In the genomic region with DNA sequence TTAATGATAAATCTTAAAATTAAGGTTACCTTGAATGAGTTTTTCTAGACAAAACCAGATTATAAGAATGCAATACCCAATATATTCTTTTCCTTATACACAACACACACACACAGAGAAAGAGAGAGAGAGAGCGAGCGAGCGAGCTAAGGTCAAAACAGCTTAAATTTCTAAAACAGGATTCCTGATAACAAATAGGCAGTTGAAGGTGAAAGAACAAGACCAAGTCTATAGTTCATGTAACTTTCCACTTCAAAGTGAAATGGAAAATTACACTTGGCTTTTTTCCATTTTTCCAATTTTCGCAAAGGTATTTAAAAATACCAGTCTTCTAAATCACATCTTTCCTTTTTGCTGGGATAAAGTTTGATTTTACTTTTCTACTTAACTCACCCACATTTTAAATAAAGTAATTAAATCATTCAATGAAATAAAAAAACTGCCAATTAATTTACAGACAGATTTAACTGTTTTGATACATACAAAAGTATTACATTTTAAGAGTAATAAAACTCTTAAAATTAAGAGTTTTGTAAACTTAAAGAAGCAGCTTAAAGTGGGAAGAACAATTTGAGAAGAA, we compare ENCODE assay signal across 1 cellular context.
TF ChIP-seq lines count a peak whose summit lies in the region.

No MANE protein-coding gene starts in this region.

TF ChIP-seq in HepG2, 621 proteins besides CTCF, POLR2A, EP300 and RAD21 (continued from another document and continues in another):
- TF ChIP-seq ZBTB40 (IDR thresholded peaks at IDR 0.05) (no peak), ZBTB40 (CRISPR knock-in tag; IDR thresholded peaks at IDR 0.05) (no peak), CEBPZ (IDR thresholded peaks at IDR 0.05; ENCODE audit: low read length) (no peak), LCORL (IDR thresholded peaks at IDR 0.05) (peak; percentile 96), LCORL (CRISPR knock-in tag; IDR thresholded peaks at IDR 0.05) (peak; percentile 73; the same call in 1 of the 2 replicates), ZNF652 (CRISPR knock-in tag; IDR thresholded peaks at IDR 0.05; ENCODE audit: borderline replicate concordance, low read depth) (peak; percentile 68; the same call in 1 of the 2 replicates), FOXK2 (IDR thresholded peaks at IDR 0.05) (peak; percentile 70; the same call in 1 of the 2 replicates), KLF11 (CRISPR knock-in tag; IDR thresholded peaks at IDR 0.05) (peak; percentile 70), ZNF274 (CRISPR knock-in tag; IDR thresholded peaks at IDR 0.05) (no peak), ZNF232 (CRISPR knock-in tag; IDR thresholded peaks at IDR 0.05; ENCODE audit: borderline replicate concordance) (no peak), POGZ (CRISPR knock-in tag; IDR thresholded peaks at IDR 0.05) (peak; percentile 88), ZMYM2 (CRISPR knock-in tag; IDR thresholded peaks at IDR 0.05) (peak; percentile 64; the same call in 1 of the 2 replicates), KDM6A (CRISPR knock-in tag; IDR thresholded peaks at IDR 0.05; ENCODE audit: low read depth) (peak; percentile 90), YEATS2 (CRISPR knock-in tag; IDR thresholded peaks at IDR 0.05; ENCODE audit: borderline replicate concordance) (peak; percentile 64; the same call in 1 of the 2 replicates), PLRG1 (conservative IDR thresholded peaks at IDR 0.05) (no peak), YEATS4 (CRISPR knock-in tag; IDR thresholded peaks at IDR 0.05; ENCODE audit: borderline replicate concordance) (0 out of 2 replicates have a peak, but pooled peaks have one; percentile 54), SOX6 (IDR thresholded peaks at IDR 0.05) (no peak), SOX6 (CRISPR knock-in tag; IDR thresholded peaks at IDR 0.05) (peak; percentile 89), ZMYM4 (CRISPR knock-in tag; IDR thresholded peaks at IDR 0.05) (peak; percentile 58; the same call in 1 of the 2 replicates), TFE3 (CRISPR knock-in tag; IDR thresholded peaks at IDR 0.05) (peak; percentile 69), PITX1 (CRISPR knock-in tag; IDR thresholded peaks at IDR 0.05) (peak; percentile 83), ELF1 (CRISPR knock-in tag; IDR thresholded peaks at IDR 0.05) (peak; percentile 41; the same call in 1 of the 2 replicates), MED13 (CRISPR knock-in tag; IDR thresholded peaks at IDR 0.05) (peak; percentile 94), SOX13 (IDR thresholded peaks at IDR 0.05) (peak; percentile 62; the same call in 1 of the 2 replicates), SOX13 (CRISPR knock-in tag; conservative IDR thresholded peaks at IDR 0.05 in 1 of 2, IDR thresholded peaks at IDR 0.05 in 1 of 2) (peak in 1 of 2 experiments; percentile 95; a peak in 2 of 4 replicates), DRAP1 (CRISPR knock-in tag; IDR thresholded peaks at IDR 0.05) (peak; percentile 60), ZSCAN22 (CRISPR knock-in tag; IDR thresholded peaks at IDR 0.05) (no peak), ZNF772 (CRISPR knock-in tag; IDR thresholded peaks at IDR 0.05) (no peak), MIER3 (CRISPR knock-in tag; IDR thresholded peaks at IDR 0.05; ENCODE audit: borderline replicate concordance) (peak; percentile 74; the same call in 1 of the 2 replicates), ZNF33A (CRISPR knock-in tag; IDR thresholded peaks at IDR 0.05; ENCODE audit: borderline replicate concordance) (no peak), NPAS2 (CRISPR knock-in tag; IDR thresholded peaks at IDR 0.05; ENCODE audit: borderline replicate concordance) (no peak), DPF2 (CRISPR knock-in tag; IDR thresholded peaks at IDR 0.05; ENCODE audit: borderline replicate concordance, low read depth) (peak; percentile 92)
- TF ChIP-seq, protein P1, sequence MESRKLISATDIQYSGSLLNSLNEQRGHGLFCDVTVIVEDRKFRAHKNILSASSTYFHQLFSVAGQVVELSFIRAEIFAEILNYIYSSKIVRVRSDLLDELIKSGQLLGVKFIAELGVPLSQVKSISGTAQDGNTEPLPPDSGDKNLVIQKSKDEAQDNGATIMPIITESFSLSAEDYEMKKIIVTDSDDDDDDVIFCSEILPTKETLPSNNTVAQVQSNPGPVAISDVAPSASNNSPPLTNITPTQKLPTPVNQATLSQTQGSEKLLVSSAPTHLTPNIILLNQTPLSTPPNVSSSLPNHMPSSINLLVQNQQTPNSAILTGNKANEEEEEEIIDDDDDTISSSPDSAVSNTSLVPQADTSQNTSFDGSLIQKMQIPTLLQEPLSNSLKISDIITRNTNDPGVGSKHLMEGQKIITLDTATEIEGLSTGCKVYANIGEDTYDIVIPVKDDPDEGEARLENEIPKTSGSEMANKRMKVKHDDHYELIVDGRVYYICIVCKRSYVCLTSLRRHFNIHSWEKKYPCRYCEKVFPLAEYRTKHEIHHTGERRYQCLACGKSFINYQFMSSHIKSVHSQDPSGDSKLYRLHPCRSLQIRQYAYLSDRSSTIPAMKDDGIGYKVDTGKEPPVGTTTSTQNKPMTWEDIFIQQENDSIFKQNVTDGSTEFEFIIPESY (CRISPR knock-in tag; IDR thresholded peaks at IDR 0.05), result no peak
- TF ChIP-seq, protein P2, sequence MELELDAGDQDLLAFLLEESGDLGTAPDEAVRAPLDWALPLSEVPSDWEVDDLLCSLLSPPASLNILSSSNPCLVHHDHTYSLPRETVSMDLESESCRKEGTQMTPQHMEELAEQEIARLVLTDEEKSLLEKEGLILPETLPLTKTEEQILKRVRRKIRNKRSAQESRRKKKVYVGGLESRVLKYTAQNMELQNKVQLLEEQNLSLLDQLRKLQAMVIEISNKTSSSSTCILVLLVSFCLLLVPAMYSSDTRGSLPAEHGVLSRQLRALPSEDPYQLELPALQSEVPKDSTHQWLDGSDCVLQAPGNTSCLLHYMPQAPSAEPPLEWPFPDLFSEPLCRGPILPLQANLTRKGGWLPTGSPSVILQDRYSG (CRISPR knock-in tag; IDR thresholded peaks at IDR 0.05), result no peak
- TF ChIP-seq, protein P3, sequence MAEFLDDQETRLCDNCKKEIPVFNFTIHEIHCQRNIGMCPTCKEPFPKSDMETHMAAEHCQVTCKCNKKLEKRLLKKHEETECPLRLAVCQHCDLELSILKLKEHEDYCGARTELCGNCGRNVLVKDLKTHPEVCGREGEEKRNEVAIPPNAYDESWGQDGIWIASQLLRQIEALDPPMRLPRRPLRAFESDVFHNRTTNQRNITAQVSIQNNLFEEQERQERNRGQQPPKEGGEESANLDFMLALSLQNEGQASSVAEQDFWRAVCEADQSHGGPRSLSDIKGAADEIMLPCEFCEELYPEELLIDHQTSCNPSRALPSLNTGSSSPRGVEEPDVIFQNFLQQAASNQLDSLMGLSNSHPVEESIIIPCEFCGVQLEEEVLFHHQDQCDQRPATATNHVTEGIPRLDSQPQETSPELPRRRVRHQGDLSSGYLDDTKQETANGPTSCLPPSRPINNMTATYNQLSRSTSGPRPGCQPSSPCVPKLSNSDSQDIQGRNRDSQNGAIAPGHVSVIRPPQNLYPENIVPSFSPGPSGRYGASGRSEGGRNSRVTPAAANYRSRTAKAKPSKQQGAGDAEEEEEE (CRISPR knock-in tag; IDR thresholded peaks at IDR 0.05; ENCODE audit: borderline replicate concordance), result no peak
- TF ChIP-seq, protein P4, sequence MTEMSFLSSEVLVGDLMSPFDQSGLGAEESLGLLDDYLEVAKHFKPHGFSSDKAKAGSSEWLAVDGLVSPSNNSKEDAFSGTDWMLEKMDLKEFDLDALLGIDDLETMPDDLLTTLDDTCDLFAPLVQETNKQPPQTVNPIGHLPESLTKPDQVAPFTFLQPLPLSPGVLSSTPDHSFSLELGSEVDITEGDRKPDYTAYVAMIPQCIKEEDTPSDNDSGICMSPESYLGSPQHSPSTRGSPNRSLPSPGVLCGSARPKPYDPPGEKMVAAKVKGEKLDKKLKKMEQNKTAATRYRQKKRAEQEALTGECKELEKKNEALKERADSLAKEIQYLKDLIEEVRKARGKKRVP (CRISPR knock-in tag; IDR thresholded peaks at IDR 0.05), result peak in 1 of 2 experiments; percentile 69; a peak in 1 of 4 replicates
